Comparison of ENCODE assay signal across 2 cellular contexts in genomic region chr3:171867976-171868375, GRCh38.
A peak's percentile ranks its signal among the peaks of the same experiment; 100 is the strongest.
TF ChIP-seq lines count a peak whose summit lies in the region.

No MANE protein-coding gene starts in this region.

TF ChIP-seq in IMR-90, 13 proteins besides CTCF, POLR2A, EP300 and RAD21:
- peak; percentile 69 for TF ChIP-seq CEBPB (IDR thresholded peaks at IDR 0.05; ENCODE audit: low read depth, low read length)
- TF ChIP-seq CHD1 (IDR thresholded peaks at IDR 0.05; ENCODE audit: low read depth, low read length), result no peak
- TF ChIP-seq SMC3 (IDR thresholded peaks at IDR 0.05; ENCODE audit: low read depth, low read length), result no peak

TF ChIP-seq in HepG2, 621 proteins besides CTCF, POLR2A, EP300 and RAD21:
- TF ChIP-seq ZBTB7A (CRISPR knock-in tag; IDR thresholded peaks at IDR 0.05) (no peak), SMC3 (IDR thresholded peaks at IDR 0.05; ENCODE audit: low read length) (0 out of 2 replicates have a peak, but pooled peaks have one; percentile 0), HOMEZ (CRISPR knock-in tag; IDR thresholded peaks at IDR 0.05; ENCODE audit: low read depth) (peak; percentile 65; the same call in 1 of the 2 replicates), CEBPB (IDR thresholded peaks at IDR 0.05; ENCODE audit: borderline replicate concordance, low read depth, low read length) (peak; percentile 70), LBX2 (CRISPR knock-in tag; IDR thresholded peaks at IDR 0.05; ENCODE audit: borderline replicate concordance) (no peak), CEBPG (CRISPR knock-in tag; IDR thresholded peaks at IDR 0.05) (peak; percentile 76)
